Comparison of ENCODE assay signal across 27 cellular contexts in the genomic region with DNA sequence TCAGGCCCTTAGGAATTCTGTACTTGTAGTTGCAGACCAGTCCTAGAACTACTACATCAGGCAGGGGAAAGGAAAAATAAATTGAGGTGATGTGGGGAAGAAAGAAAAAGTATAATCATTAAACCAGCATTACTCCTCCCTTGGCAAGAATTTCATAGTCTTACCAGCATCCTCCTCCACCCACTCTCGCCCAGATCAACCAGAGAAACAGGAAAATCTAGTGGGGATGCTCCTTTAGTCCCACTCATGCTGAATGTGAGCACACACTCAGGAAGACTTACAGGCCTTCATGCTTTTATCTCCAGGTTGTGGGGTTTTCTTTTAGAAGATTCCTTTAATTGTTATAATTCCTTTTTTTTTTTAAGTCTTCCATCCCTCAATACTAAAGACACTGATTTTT.
"Had no signal": no experiment of that assay in that cellular context is flagged by ENCODE, and none has a peak within 500 bp of the region (broad histone marks: within the 10 kb centered on the region; RNA-seq: fewer than 3 reads in every experiment).

No MANE protein-coding gene starts in this region.

- ATAC-seq: activated T-helper 17 cell treated with anti-CD3 and anti-CD28 coated beads, Interleukin-2, amount 50 U/mL, for 72 hours; Panc1 had no signal

- H3K36me3 Mint-ChIP-seq: activated naive CD8-positive, alpha-beta T cell; brain had no signal

- H3K4me3 Mint-ChIP-seq: activated CD4-positive, alpha-beta memory T cell treated with anti-CD3 and anti-CD28 coated beads, Interleukin-2, amount 10 ng/mL, durations not matched to agents 7 days and 5 days; activated naive CD4-positive, alpha-beta T cell treated with anti-CD3 and anti-CD28 coated beads for 36 hours; activated naive CD8-positive, alpha-beta T cell; activated T-helper 17 cell treated with anti-CD3 and anti-CD28 coated beads, Interleukin-2, amount 50 U/mL, for 72 hours; brain had no signal

- H3K27me3 Mint-ChIP-seq: brain had no signal

- DNase-seq: activated CD4-positive, alpha-beta memory T cell treated with anti-CD3 and anti-CD28 coated beads, Interleukin-2, amount 10 ng/mL, durations not matched to agents 7 days and 5 days; activated CD4-positive, alpha-beta T cell treated with anti-CD3 and anti-CD28 coated beads, Interleukin-2, amount 50 U/mL, for 1 hour; activated CD4-positive, CD25-positive, alpha-beta regulatory T cell; activated gamma-delta T cell; activated naive CD4-positive, alpha-beta T cell treated with anti-CD3 and anti-CD28 coated beads for 36 hours; activated T-cell treated with anti-CD3 and anti-CD28 coated beads for 4 hours; activated T-cell treated with anti-CD3 and anti-CD28 coated beads, Interleukin-2, amount 50 U/mL, for 48 hours; amygdala; NCI-H1092; NCI-H1417; NCI-H1930; NCI-H345; NCI-H510A; NCI-H526 treated with DMSO at 0.1 percent for 48 hours; NCI-H82; Right ventricle myocardium superior; SJCRH30; SK-N-SH; T-helper 1 cell had no signal

- H3K9me3 ChIP-seq: SJCRH30, SK-N-SH had no signal

- H3K9me3 Mint-ChIP-seq: activated CD4-positive, alpha-beta memory T cell treated with anti-CD3 and anti-CD28 coated beads, Interleukin-2, amount 10 ng/mL, durations not matched to agents 7 days and 5 days; activated naive CD4-positive, alpha-beta T cell treated with anti-CD3 and anti-CD28 coated beads for 36 hours; activated T-helper 17 cell treated with anti-CD3 and anti-CD28 coated beads, Interleukin-2, amount 50 U/mL, for 72 hours; brain had no signal

- H3K27ac Mint-ChIP-seq: activated CD4-positive, alpha-beta memory T cell treated with anti-CD3 and anti-CD28 coated beads, Interleukin-2, amount 10 ng/mL, durations not matched to agents 7 days and 5 days; activated naive CD4-positive, alpha-beta T cell treated with anti-CD3 and anti-CD28 coated beads for 36 hours; activated naive CD8-positive, alpha-beta T cell; activated T-helper 17 cell treated with anti-CD3 and anti-CD28 coated beads, Interleukin-2, amount 50 U/mL, for 72 hours; brain had no signal

- H3K27me3 ChIP-seq: cardiac muscle cell, SJCRH30 had no signal

- H3K4me1 ChIP-seq: SJCRH30 had no signal

- H3K4me1 Mint-ChIP-seq: activated T-helper 17 cell treated with anti-CD3 and anti-CD28 coated beads, Interleukin-2, amount 50 U/mL, for 72 hours had no signal

- H3K4me3 ChIP-seq: cardiac muscle cell, SJCRH30 had no signal

- H3K36me3 ChIP-seq: cardiac muscle cell, SJCRH30 had no signal

- H3K27ac ChIP-seq: cardiac muscle cell, KMS-11, RWPE1, SJCRH30, VCaP had no signal
